In genomic region chr12:6228535-6229223, GRCh38 we compare ENCODE assay signal across 12 cellular contexts. TPM values are rescaled to one million over a fixed set of nuclear protein-coding genes. Genes with fewer than 3 reads are reported as not detected.
DNase-seq lines count a peak whose midpoint lies in the region; ATAC-seq and TF ChIP-seq lines count a peak whose summit lies in the region.
"Had no signal": no experiment of that assay in that cellular context is flagged by ENCODE, and none has a peak within 500 bp of the region (broad histone marks: within the 10 kb centered on the region; RNA-seq: fewer than 3 reads in every experiment).

No MANE protein-coding gene starts in this region.

- H4K20me1 ChIP-seq in Karpas-422 (ENCODE audit: insufficient read depth, low read depth, low read length) = no peaks in the 10 kb centered on the region

- no peak overlapping the region for H3K9ac ChIP-seq in Karpas-422 (ENCODE audit: low read length)

- H3K9me3 ChIP-seq in mucosa of descending colon (no peaks in the 10 kb centered on the region), T-helper 17 cell (ENCODE audit: control insufficient read depth, low read length, poor library complexity, severe bottlenecking) (no peaks in the 10 kb centered on the region), Karpas-422 (ENCODE audit: low read length) (no peaks in the 10 kb centered on the region)

- H3K36me3 Mint-ChIP-seq in T-helper 17 cell (ENCODE audit: low read depth) = peaks cover 2% of the 10 kb centered on the region

- H3K27me3 ChIP-seq in Karpas-422 (ENCODE audit: low read length) = no peaks in the 10 kb centered on the region

- ATAC-seq in mucosa of descending colon (peak; percentile 14), T-helper 17 cell (no peak), HG03520 (IDR thresholded peaks at IDR 0.05; ENCODE audit: unreplicated experiment) (no peak)

- DNase-seq in LNCaP clone FGC (ENCODE audit: low read depth) (peak; percentile 79), mucosa of descending colon (peak; percentile 72 to 76 (median 72)), T-helper 17 cell (no peak), Karpas-422 (no peak)
- no peak for DNase-seq in activated CD8-positive, alpha-beta memory T cell treated with anti-CD3 and anti-CD28 coated beads for 24 hours
- DNase-seq: activated T-cell treated with anti-CD3 and anti-CD28 coated beads, Interleukin-2, amount 50 U/mL, for 1 hour; H9; NCI-H774; T-helper 9 cell had no signal

- H3K27me3 Mint-ChIP-seq in T-helper 17 cell = no peaks in the 10 kb centered on the region

- no peak overlapping the region for H3K27ac Mint-ChIP-seq in T-helper 17 cell

- intact Hi-C loops in mucosa of descending colon (cut with DNase I, micrococcal nuclease) = no loop called here

- H3K4me3 ChIP-seq in LNCaP clone FGC (ENCODE audit: low read depth, low read length) = no peak overlapping the region
- H3K4me3 ChIP-seq in mucosa of descending colon = no peak overlapping the region
- no peak overlapping the region for H3K4me3 ChIP-seq in Karpas-422 (ENCODE audit: low read length)

- H3K4me1 ChIP-seq in mucosa of descending colon (ENCODE audit: low read depth) (peaks cover 95% of the 10 kb centered on the region), Karpas-422 (ENCODE audit: low read length) (peaks cover 7% of the 10 kb centered on the region)

- no peak overlapping the region for H3K4me3 Mint-ChIP-seq in T-helper 17 cell
- H3K4me3 Mint-ChIP-seq: H9 had no signal

- peaks cover 21% of the 10 kb centered on the region for H3K4me1 Mint-ChIP-seq in T-helper 17 cell

- H3K4me2 ChIP-seq in Karpas-422 (ENCODE audit: low read depth, low read length, poor library complexity, severe bottlenecking) = no peak overlapping the region

- H3K36me3 ChIP-seq in mucosa of descending colon (ENCODE audit: low read depth) (no peaks in the 10 kb centered on the region), Karpas-422 (ENCODE audit: insufficient read depth, low read length) (no peaks in the 10 kb centered on the region)

- H3K27ac ChIP-seq in cingulate gyrus (ENCODE audit: low read depth, low read length) (peak overlapping the region; percentile 93), temporal lobe (ENCODE audit: low read depth, low read length) (peak overlapping the region; percentile 99), Karpas-422 (ENCODE audit: low read length) (no peak overlapping the region)

- no peaks in the 10 kb centered on the region for H3K79me2 ChIP-seq in Karpas-422 (ENCODE audit: low read length)

- H2AFZ ChIP-seq in Karpas-422 (ENCODE audit: low read length) = no peak overlapping the region

- H3K9me2 ChIP-seq in Karpas-422 (replicated peaks; ENCODE audit: insufficient read depth, low read length) = no peaks in the 10 kb centered on the region

- TF ChIP-seq CTCF in LNCaP clone FGC (IDR thresholded peaks at IDR 0.05; ENCODE audit: control insufficient read depth, extremely low read depth, insufficient read depth) = no peak
- no peak for TF ChIP-seq CTCF in mucosa of descending colon (IDR thresholded peaks at IDR 0.05)

RNA-seq across cellular contexts. Expression of gene CD9, which starts 28.5 kb away (rescaled TPM):
- 100 to 1,000 TPM; 452 to 723 (median 672) TPM for total RNA-seq in mucosa of descending colon
- total RNA-seq in temporal lobe = 22.1 TPM
- total RNA-seq in T-helper 17 cell = 10 to 100 TPM in 1 of 2 donors, 1 to 10 TPM in 1; 2.4 to 28.0 TPM
- not detected in 2 replicates for total RNA-seq in Karpas-422 (2014; rRNA removed; shearing (Covaris generic); ENCODE audit: low replicate concordance)

Comparison
In these comparisons a context has a peak if more than half of its experiments do, and no peak if none do; other contexts are left out.
1. DNase-seq: peak in LNCaP clone FGC (single experiment) and mucosa of descending colon (3 of 3); none in T-helper 17 cell (0 of 3), activated CD8-positive, alpha-beta memory T cell treated with anti-CD3 and anti-CD28 coated beads for 24 hours (single experiment) and Karpas-422 (single experiment).
2. RNA of gene CD9, which starts 28.5 kb away (total RNA-seq): 452 to 723 TPM in mucosa of descending colon; 2.4 to 28.0 TPM in T-helper 17 cell, 22.1 TPM in temporal lobe (single experiment) and not detected in Karpas-422; every median in the first group is over 10 times any median in the second.